ENCODE assay signal across 1 cellular context in the genomic region with DNA sequence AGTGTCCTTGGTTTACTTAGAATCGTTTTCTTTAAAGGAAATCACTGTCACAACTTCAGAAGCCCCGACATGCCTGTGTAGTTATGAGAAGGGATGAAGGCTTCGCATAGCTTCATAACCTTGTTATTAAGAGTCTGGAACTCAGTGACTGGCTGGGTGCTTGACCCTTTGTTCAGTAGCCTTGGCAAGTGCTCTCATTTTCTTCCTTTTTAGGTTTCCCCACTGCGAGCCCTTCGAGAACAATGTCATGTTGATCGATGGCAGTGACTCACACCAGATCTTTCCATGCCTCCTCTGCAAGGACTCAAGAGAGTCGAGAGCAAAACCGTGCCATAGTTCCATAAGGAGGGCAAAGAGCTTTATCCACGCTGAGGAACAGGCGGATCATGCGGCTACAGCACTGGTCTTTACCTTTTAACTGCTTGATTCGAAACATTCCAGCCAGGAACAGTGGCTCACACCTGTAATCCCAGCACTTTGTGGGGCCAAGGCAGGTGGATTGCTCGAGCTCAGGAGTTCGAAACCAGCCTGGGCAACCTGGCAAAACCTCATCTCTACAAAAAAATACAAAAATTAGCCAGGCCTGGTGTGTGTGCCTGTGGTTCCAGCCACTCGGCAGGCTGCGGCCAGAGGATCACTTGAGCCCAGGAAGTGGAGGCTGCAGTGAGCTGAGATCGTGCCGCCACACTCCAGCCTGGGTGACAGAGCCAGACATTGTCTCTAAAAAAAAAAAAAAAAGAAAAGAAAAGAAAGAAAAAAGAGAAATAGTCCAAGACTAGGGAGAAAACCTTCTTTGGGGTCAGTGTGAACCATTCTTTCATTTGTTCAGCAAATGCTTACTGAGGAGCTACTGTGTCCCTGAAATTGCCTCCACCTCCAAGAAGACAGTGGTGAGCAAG.
TF ChIP-seq lines count a peak whose summit lies in the region.

No MANE protein-coding gene starts in this region.

TF ChIP-seq in K562, 482 proteins besides CTCF, POLR2A, EP300 and RAD21 (continued from another document and continues in another):
- TF ChIP-seq, protein P1, sequence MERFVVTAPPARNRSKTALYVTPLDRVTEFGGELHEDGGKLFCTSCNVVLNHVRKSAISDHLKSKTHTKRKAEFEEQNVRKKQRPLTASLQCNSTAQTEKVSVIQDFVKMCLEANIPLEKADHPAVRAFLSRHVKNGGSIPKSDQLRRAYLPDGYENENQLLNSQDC (CRISPR knock-in tag; IDR thresholded peaks at IDR 0.05) = no peak
- TF ChIP-seq, protein P2, sequence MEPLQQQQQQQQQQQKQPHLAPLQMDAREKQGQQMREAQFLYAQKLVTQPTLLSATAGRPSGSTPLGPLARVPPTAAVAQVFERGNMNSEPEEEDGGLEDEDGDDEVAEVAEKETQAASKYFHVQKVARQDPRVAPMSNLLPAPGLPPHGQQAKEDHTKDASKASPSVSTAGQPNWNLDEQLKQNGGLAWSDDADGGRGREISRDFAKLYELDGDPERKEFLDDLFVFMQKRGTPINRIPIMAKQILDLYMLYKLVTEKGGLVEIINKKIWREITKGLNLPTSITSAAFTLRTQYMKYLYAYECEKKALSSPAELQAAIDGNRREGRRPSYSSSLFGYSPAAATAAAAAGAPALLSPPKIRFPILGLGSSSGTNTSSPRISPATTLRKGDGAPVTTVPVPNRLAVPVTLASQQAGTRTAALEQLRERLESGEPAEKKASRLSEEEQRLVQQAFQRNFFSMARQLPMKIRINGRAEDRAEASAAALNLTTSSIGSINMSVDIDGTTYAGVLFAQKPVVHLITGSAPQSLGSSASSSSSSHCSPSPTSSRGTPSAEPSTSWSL (CRISPR knock-in tag; IDR thresholded peaks at IDR 0.05; ENCODE audit: borderline replicate concordance) = no peak
- TF ChIP-seq, protein P3, sequence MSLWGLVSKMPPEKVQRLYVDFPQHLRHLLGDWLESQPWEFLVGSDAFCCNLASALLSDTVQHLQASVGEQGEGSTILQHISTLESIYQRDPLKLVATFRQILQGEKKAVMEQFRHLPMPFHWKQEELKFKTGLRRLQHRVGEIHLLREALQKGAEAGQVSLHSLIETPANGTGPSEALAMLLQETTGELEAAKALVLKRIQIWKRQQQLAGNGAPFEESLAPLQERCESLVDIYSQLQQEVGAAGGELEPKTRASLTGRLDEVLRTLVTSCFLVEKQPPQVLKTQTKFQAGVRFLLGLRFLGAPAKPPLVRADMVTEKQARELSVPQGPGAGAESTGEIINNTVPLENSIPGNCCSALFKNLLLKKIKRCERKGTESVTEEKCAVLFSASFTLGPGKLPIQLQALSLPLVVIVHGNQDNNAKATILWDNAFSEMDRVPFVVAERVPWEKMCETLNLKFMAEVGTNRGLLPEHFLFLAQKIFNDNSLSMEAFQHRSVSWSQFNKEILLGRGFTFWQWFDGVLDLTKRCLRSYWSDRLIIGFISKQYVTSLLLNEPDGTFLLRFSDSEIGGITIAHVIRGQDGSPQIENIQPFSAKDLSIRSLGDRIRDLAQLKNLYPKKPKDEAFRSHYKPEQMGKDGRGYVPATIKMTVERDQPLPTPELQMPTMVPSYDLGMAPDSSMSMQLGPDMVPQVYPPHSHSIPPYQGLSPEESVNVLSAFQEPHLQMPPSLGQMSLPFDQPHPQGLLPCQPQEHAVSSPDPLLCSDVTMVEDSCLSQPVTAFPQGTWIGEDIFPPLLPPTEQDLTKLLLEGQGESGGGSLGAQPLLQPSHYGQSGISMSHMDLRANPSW (CRISPR knock-in tag; IDR thresholded peaks at IDR 0.05) = no peak
- TF ChIP-seq, protein P4, sequence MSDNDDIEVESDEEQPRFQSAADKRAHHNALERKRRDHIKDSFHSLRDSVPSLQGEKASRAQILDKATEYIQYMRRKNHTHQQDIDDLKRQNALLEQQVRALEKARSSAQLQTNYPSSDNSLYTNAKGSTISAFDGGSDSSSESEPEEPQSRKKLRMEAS (CRISPR knock-in tag; IDR thresholded peaks at IDR 0.05) = no peak
- TF ChIP-seq, protein P5, sequence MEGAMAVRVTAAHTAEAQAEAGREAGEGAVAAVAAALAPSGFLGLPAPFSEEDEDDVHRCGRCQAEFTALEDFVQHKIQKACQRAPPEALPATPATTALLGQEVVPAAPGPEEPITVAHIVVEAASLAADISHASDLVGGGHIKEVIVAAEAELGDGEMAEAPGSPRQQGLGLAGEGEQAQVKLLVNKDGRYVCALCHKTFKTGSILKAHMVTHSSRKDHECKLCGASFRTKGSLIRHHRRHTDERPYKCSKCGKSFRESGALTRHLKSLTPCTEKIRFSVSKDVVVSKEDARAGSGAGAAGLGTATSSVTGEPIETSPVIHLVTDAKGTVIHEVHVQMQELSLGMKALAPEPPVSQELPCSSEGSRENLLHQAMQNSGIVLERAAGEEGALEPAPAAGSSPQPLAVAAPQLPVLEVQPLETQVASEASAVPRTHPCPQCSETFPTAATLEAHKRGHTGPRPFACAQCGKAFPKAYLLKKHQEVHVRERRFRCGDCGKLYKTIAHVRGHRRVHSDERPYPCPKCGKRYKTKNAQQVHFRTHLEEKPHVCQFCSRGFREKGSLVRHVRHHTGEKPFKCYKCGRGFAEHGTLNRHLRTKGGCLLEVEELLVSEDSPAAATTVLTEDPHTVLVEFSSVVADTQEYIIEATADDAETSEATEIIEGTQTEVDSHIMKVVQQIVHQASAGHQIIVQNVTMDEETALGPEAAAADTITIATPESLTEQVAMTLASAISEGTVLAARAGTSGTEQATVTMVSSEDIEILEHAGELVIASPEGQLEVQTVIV (CRISPR knock-in tag; IDR thresholded peaks at IDR 0.05; ENCODE audit: borderline replicate concordance) = no peak
- no peak for TF ChIP-seq CHCHD3 (CRISPR knock-in tag; IDR thresholded peaks at IDR 0.05)
- TF ChIP-seq ADNP (tag; IDR thresholded peaks at IDR 0.05) = no peak
- TF ChIP-seq, protein P6, sequence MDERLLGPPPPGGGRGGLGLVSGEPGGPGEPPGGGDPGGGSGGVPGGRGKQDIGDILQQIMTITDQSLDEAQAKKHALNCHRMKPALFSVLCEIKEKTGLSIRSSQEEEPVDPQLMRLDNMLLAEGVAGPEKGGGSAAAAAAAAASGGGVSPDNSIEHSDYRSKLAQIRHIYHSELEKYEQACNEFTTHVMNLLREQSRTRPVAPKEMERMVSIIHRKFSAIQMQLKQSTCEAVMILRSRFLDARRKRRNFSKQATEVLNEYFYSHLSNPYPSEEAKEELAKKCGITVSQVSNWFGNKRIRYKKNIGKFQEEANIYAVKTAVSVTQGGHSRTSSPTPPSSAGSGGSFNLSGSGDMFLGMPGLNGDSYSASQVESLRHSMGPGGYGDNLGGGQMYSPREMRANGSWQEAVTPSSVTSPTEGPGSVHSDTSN (CRISPR knock-in tag; IDR thresholded peaks at IDR 0.05; ENCODE audit: low read depth) = no peak
- TF ChIP-seq, protein P6 (tag; conservative IDR thresholded peaks at IDR 0.05; ENCODE audit: low read depth) = peak; percentile 92
- TF ChIP-seq ZSCAN32 (CRISPR knock-in tag; IDR thresholded peaks at IDR 0.05) = no peak
- TF ChIP-seq LARP7 (IDR thresholded peaks at IDR 0.05) = peak; percentile 35; the same call in 1 of the 2 replicates
- no peak for TF ChIP-seq CBX2 (IDR thresholded peaks at IDR 0.05; ENCODE audit: insufficient read depth, low read length, poor library complexity, severe bottlenecking)
- TF ChIP-seq MIER1 (IDR thresholded peaks at IDR 0.05; ENCODE audit: low read depth) = 0 out of 2 replicates have a peak, but pooled peaks have one; percentile 70
- TF ChIP-seq, protein P7, sequence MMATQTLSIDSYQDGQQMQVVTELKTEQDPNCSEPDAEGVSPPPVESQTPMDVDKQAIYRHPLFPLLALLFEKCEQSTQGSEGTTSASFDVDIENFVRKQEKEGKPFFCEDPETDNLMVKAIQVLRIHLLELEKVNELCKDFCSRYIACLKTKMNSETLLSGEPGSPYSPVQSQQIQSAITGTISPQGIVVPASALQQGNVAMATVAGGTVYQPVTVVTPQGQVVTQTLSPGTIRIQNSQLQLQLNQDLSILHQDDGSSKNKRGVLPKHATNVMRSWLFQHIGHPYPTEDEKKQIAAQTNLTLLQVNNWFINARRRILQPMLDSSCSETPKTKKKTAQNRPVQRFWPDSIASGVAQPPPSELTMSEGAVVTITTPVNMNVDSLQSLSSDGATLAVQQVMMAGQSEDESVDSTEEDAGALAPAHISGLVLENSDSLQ (IDR thresholded peaks at IDR 0.05) = peak; percentile 67
- no peak for TF ChIP-seq EP400 (IDR thresholded peaks at IDR 0.05)
- no peak for TF ChIP-seq ZC3H11A (IDR thresholded peaks at IDR 0.05; ENCODE audit: low read depth, low read length)
- TF ChIP-seq, protein P8, sequence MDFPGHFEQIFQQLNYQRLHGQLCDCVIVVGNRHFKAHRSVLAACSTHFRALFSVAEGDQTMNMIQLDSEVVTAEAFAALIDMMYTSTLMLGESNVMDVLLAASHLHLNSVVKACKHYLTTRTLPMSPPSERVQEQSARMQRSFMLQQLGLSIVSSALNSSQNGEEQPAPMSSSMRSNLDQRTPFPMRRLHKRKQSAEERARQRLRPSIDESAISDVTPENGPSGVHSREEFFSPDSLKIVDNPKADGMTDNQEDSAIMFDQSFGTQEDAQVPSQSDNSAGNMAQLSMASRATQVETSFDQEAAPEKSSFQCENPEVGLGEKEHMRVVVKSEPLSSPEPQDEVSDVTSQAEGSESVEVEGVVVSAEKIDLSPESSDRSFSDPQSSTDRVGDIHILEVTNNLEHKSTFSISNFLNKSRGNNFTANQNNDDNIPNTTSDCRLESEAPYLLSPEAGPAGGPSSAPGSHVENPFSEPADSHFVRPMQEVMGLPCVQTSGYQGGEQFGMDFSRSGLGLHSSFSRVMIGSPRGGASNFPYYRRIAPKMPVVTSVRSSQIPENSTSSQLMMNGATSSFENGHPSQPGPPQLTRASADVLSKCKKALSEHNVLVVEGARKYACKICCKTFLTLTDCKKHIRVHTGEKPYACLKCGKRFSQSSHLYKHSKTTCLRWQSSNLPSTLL (IDR thresholded peaks at IDR 0.05) = no peak
- TF ChIP-seq, protein P9, sequence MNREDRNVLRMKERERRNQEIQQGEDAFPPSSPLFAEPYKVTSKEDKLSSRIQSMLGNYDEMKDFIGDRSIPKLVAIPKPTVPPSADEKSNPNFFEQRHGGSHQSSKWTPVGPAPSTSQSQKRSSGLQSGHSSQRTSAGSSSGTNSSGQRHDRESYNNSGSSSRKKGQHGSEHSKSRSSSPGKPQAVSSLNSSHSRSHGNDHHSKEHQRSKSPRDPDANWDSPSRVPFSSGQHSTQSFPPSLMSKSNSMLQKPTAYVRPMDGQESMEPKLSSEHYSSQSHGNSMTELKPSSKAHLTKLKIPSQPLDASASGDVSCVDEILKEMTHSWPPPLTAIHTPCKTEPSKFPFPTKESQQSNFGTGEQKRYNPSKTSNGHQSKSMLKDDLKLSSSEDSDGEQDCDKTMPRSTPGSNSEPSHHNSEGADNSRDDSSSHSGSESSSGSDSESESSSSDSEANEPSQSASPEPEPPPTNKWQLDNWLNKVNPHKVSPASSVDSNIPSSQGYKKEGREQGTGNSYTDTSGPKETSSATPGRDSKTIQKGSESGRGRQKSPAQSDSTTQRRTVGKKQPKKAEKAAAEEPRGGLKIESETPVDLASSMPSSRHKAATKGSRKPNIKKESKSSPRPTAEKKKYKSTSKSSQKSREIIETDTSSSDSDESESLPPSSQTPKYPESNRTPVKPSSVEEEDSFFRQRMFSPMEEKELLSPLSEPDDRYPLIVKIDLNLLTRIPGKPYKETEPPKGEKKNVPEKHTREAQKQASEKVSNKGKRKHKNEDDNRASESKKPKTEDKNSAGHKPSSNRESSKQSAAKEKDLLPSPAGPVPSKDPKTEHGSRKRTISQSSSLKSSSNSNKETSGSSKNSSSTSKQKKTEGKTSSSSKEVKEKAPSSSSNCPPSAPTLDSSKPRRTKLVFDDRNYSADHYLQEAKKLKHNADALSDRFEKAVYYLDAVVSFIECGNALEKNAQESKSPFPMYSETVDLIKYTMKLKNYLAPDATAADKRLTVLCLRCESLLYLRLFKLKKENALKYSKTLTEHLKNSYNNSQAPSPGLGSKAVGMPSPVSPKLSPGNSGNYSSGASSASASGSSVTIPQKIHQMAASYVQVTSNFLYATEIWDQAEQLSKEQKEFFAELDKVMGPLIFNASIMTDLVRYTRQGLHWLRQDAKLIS (CRISPR knock-in tag; IDR thresholded peaks at IDR 0.05) = no peak
- peak; percentile 58 for TF ChIP-seq ARID1B (IDR thresholded peaks at IDR 0.05)
- TF ChIP-seq JUN (IDR thresholded peaks at IDR 0.05; ENCODE audit: borderline replicate concordance, low read depth, low read length) = peak; percentile 72
- no peak for TF ChIP-seq JUN (CRISPR knock-in tag; IDR thresholded peaks at IDR 0.05; ENCODE audit: borderline replicate concordance)
- TF ChIP-seq KDM1A (IDR thresholded peaks at IDR 0.05) = peak in 1 of 2 experiments; percentile 35; a peak in 2 of 4 replicates
- no peak for TF ChIP-seq ZNF384 (IDR thresholded peaks at IDR 0.05; ENCODE audit: low read depth, low read length)
- TF ChIP-seq, protein P10, sequence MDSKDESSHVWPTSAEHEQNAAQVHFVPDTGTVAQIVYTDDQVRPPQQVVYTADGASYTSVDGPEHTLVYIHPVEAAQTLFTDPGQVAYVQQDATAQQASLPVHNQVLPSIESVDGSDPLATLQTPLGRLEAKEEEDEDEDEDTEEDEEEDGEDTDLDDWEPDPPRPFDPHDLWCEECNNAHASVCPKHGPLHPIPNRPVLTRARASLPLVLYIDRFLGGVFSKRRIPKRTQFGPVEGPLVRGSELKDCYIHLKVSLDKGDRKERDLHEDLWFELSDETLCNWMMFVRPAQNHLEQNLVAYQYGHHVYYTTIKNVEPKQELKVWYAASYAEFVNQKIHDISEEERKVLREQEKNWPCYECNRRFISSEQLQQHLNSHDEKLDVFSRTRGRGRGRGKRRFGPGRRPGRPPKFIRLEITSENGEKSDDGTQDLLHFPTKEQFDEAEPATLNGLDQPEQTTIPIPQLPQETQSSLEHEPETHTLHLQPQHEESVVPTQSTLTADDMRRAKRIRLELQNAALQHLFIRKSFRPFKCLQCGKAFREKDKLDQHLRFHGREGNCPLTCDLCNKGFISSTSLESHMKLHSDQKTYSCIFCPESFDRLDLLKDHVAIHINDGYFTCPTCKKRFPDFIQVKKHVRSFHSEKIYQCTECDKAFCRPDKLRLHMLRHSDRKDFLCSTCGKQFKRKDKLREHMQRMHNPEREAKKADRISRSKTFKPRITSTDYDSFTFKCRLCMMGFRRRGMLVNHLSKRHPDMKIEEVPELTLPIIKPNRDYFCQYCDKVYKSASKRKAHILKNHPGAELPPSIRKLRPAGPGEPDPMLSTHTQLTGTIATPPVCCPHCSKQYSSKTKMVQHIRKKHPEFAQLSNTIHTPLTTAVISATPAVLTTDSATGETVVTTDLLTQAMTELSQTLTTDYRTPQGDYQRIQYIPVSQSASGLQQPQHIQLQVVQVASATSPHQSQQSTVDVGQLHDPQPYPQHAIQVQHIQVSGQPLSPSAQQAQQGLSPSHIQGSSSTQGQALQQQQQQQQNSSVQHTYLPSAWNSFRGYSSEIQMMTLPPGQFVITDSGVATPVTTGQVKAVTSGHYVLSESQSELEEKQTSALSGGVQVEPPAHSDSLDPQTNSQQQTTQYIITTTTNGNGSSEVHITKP (IDR thresholded peaks at IDR 0.05; ENCODE audit: partially characterized antibody) = no peak
- TF ChIP-seq TRIM24 (IDR thresholded peaks at IDR 0.05) = no peak
